1 cellular context compared by ENCODE assay signal in the genomic region with DNA sequence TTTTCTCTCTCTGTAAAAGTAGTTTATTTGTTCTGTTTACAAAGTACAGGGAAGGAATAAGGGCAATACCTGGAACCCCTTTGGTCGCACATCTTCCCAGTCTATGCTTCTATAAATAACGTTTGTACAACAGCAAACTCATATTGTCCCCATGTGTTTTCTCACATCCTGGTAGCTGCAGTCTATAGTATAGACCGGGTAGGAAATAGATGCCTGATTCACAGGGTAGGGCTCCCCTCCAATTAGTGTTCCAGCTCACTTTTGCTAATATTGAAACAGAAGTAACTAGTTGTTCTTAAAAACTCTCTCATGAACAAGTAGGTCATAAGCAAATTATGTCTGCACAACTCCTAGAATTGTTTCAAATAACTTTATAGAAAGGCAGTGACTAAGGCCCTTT.
TF ChIP-seq lines count a peak whose summit lies in the region.

No MANE protein-coding gene starts in this region.

TF ChIP-seq in K562, 482 proteins besides CTCF, POLR2A, EP300 and RAD21 (continued from another document):
- TF ChIP-seq ZSCAN32 (CRISPR knock-in tag; IDR thresholded peaks at IDR 0.05): no peak
- TF ChIP-seq, protein P1, sequence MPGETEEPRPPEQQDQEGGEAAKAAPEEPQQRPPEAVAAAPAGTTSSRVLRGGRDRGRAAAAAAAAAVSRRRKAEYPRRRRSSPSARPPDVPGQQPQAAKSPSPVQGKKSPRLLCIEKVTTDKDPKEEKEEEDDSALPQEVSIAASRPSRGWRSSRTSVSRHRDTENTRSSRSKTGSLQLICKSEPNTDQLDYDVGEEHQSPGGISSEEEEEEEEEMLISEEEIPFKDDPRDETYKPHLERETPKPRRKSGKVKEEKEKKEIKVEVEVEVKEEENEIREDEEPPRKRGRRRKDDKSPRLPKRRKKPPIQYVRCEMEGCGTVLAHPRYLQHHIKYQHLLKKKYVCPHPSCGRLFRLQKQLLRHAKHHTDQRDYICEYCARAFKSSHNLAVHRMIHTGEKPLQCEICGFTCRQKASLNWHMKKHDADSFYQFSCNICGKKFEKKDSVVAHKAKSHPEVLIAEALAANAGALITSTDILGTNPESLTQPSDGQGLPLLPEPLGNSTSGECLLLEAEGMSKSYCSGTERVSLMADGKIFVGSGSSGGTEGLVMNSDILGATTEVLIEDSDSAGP (CRISPR knock-in tag; IDR thresholded peaks at IDR 0.05): no peak
- TF ChIP-seq, protein P2, sequence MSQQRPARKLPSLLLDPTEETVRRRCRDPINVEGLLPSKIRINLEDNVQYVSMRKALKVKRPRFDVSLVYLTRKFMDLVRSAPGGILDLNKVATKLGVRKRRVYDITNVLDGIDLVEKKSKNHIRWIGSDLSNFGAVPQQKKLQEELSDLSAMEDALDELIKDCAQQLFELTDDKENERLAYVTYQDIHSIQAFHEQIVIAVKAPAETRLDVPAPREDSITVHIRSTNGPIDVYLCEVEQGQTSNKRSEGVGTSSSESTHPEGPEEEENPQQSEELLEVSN (IDR thresholded peaks at IDR 0.05; ENCODE audit: borderline replicate concordance in 1 of 2, extremely low read depth in 1 of 2, insufficient read depth in 1 of 2, insufficient read length in 1 of 2, low read depth in 1 of 2, low read length in 1 of 2, poor library complexity in 1 of 2, severe bottlenecking in 1 of 2): no peak
